Comparison of ENCODE assay signal across 1 cellular context in genomic region chr3:138944842-138945645, GRCh38.
A peak's percentile ranks its signal among the peaks of the same experiment; 100 is the strongest.
TF ChIP-seq lines count a peak whose summit lies in the region.

No MANE protein-coding gene starts in this region.

TF ChIP-seq in K562, 482 proteins besides CTCF, POLR2A, EP300 and RAD21 (continued from another document and continues in another):
- TF ChIP-seq AFF1 (IDR thresholded peaks at IDR 0.05; ENCODE audit: low read depth in 1 of 2, partially characterized antibody in 2 of 2) = no peak
- TF ChIP-seq ZNF408 (CRISPR knock-in tag; IDR thresholded peaks at IDR 0.05; ENCODE audit: low read depth) = no peak
- no peak for TF ChIP-seq MEF2A (IDR thresholded peaks at IDR 0.05; ENCODE audit: control insufficient read depth, low read depth, low read length)
- TF ChIP-seq CREB1 (IDR thresholded peaks at IDR 0.05) = peak; percentile 36; the same call in 1 of the 2 replicates
- no peak for TF ChIP-seq CREB1 (CRISPR knock-in tag; IDR thresholded peaks at IDR 0.05)
- TF ChIP-seq ZNF174 (CRISPR knock-in tag; IDR thresholded peaks at IDR 0.05) = no peak
- no peak for TF ChIP-seq NUFIP1 (IDR thresholded peaks at IDR 0.05; ENCODE audit: partially characterized antibody)
- no peak for TF ChIP-seq CHD7 (IDR thresholded peaks at IDR 0.05; ENCODE audit: low read depth, low read length)
- no peak for TF ChIP-seq STAG1 (CRISPR knock-in tag; IDR thresholded peaks at IDR 0.05; ENCODE audit: borderline replicate concordance)
- TF ChIP-seq HINFP (tag; conservative IDR thresholded peaks at IDR 0.05; ENCODE audit: low read depth) = no peak
- no peak for TF ChIP-seq ELK3 (CRISPR knock-in tag; IDR thresholded peaks at IDR 0.05)
- TF ChIP-seq ZC3H8 (IDR thresholded peaks at IDR 0.05) = no peak
- TF ChIP-seq GABPB1 (CRISPR knock-in tag; IDR thresholded peaks at IDR 0.05) = no peak; the same call in 1 of the 2 replicates
- no peak for TF ChIP-seq NFATC3 (IDR thresholded peaks at IDR 0.05)
- no peak for TF ChIP-seq GTF2F1 (IDR thresholded peaks at IDR 0.05; ENCODE audit: low read depth, low read length)
- TF ChIP-seq ZNF740 (CRISPR knock-in tag; IDR thresholded peaks at IDR 0.05) = no peak
- TF ChIP-seq ZNF740 (tag; IDR thresholded peaks at IDR 0.05) = no peak
- no peak for TF ChIP-seq HNRNPUL1 (IDR thresholded peaks at IDR 0.05; ENCODE audit: low read length)
- TF ChIP-seq ZNF589 (CRISPR knock-in tag; IDR thresholded peaks at IDR 0.05; ENCODE audit: low read depth) = no peak
- TF ChIP-seq HMGN3 (IDR thresholded peaks at IDR 0.05; ENCODE audit: borderline replicate concordance, extremely low read depth, insufficient read length, low read depth, low read length) = peak; percentile 23
- TF ChIP-seq COPS2 (conservative IDR thresholded peaks at IDR 0.05) = no peak
- TF ChIP-seq IRF9 (tag; IDR thresholded peaks at IDR 0.05) = no peak
- TF ChIP-seq JUN (IDR thresholded peaks at IDR 0.05; ENCODE audit: borderline replicate concordance, low read depth, low read length) = no peak
- no peak for TF ChIP-seq JUN (CRISPR knock-in tag; IDR thresholded peaks at IDR 0.05; ENCODE audit: borderline replicate concordance)
- no peak for TF ChIP-seq CBX3 (IDR thresholded peaks at IDR 0.05; ENCODE audit: borderline replicate concordance in 1 of 2, low read length in 2 of 2)
- TF ChIP-seq PCBP2 (IDR thresholded peaks at IDR 0.05; ENCODE audit: low read depth, low read length, poor library complexity, severe bottlenecking) = no peak
- TF ChIP-seq RB1 (IDR thresholded peaks at IDR 0.05; ENCODE audit: low read depth) = peak; percentile 43; the same call in 1 of the 2 replicates
- peak; percentile 85 for TF ChIP-seq L3MBTL2 (IDR thresholded peaks at IDR 0.05)
- peak; percentile 53; the same call in 1 of the 2 replicates for TF ChIP-seq CTBP1 (IDR thresholded peaks at IDR 0.05; ENCODE audit: borderline replicate concordance)
- no peak for TF ChIP-seq C11orf30 (IDR thresholded peaks at IDR 0.05; ENCODE audit: low read depth)
- no peak for TF ChIP-seq MTA1 (IDR thresholded peaks at IDR 0.05; ENCODE audit: borderline replicate concordance)
- peak; percentile 56; the same call in 1 of the 2 replicates for TF ChIP-seq TFAP4 (CRISPR knock-in tag; IDR thresholded peaks at IDR 0.05; ENCODE audit: borderline replicate concordance)
- TF ChIP-seq ZMIZ1 (IDR thresholded peaks at IDR 0.05; ENCODE audit: low read depth in 2 of 2, low read length in 2 of 2) = no peak
- TF ChIP-seq POLR2AphosphoS2 (IDR thresholded peaks at IDR 0.05; ENCODE audit: low read length) = no peak
- TF ChIP-seq ZNF384 (IDR thresholded peaks at IDR 0.05; ENCODE audit: low read depth, low read length) = no peak
